Comparison of ENCODE assay signal across 12 cellular contexts in the genomic region with DNA sequence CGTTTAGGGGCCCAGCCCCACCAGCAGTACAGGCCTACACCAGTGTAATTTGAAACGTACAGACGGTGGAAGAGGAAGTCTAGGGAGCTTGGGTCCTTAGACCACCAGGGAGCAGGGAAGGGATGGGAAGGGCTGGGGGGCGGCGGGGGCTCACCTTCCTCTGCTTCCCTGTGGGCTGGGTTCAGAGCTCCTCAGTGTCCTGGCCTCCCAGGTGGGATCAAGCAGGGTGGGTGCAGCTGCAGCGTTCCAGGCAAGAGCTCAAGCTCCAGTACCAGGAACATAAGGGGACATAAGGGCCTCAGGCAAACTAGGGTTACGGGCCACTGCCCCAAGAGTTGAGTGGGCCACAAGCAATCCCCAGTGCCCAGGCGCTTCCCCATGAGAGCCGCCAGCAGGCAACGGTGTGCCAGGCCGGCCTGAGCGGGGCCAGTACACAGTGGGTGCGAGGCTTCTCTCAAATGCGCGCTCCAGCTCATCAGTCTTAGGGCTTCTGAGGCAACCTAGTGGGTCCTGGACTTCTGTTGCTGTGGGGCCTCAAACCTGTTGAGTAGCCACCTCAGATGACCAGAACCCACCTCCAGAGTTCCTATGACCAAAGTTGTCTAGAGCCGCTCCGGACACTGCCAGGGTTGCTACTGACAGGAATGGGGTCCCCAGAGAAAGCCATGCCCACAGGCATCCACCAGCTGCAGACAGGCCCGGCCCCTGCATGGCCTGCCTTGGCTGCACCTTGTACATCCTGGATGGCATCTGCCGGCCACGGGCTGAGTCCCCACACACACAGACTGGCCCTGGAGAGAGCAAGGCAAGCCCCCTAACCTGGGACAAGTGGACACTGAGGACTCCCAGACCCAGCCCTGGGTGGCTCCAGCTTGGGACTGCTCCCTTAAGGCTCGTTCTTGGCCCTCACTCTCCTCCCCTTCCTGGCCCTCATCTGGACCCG. TPM values are rescaled to one million over a fixed set of nuclear protein-coding genes. Genes with fewer than 3 reads are reported as not detected.
DNase-seq lines count a peak whose midpoint lies in the region; ATAC-seq, FAIRE-seq and TF ChIP-seq lines count a peak whose summit lies in the region.
"Had no signal": no experiment of that assay in that cellular context is flagged by ENCODE, and none has a peak within 500 bp of the region (broad histone marks: within the 10 kb centered on the region; RNA-seq: fewer than 3 reads in every experiment).

No MANE protein-coding gene starts in this region.

- H3K4me1 Mint-ChIP-seq in central memory CD8-positive, alpha-beta T cell, result peaks cover 21% of the 10 kb centered on the region

- peak overlapping the region; percentile 94 to 99 (median 96) for H3K27ac ChIP-seq in gastrocnemius medialis

- H3K27me3 ChIP-seq in gastrocnemius medialis, result no peaks in the 10 kb centered on the region

- no peak for TF ChIP-seq CTCF in gastrocnemius medialis (IDR thresholded peaks at IDR 0.05 in 4 of 5, conservative IDR thresholded peaks at IDR 0.05 in 1 of 5)

- intact Hi-C loops in gastrocnemius medialis (cut with DNase I; ENCODE audit: low total_unique reads), result no loop called here

- in situ Hi-C loops in gastrocnemius medialis (cut with MboI; ENCODE audit: low sequenced_read_pairs in 4 of 4), result no loop called here

- FAIRE-seq in RCC 7860 (lab: Jason Lieb, UNC), result no peak
- FAIRE-seq: H54 had no signal

- peak overlapping the region; percentile 69 for H3K4me3 Mint-ChIP-seq in central memory CD8-positive, alpha-beta T cell

- DNase-seq in central memory CD8-positive, alpha-beta T cell (ENCODE audit: low spot score in 2 of 2), result no peak
- DNase-seq in gastrocnemius medialis (peak in 1 of 2 donors; percentile 39), dermis blood vessel endothelial cell (no peak), RCC 7860 (ENCODE audit: low spot score) (no peak)
- DNase-seq: EL, head of caudate nucleus, NCI-H1436 treated with DMSO at 0.1 percent for 48 hours, OCI-M1 had no signal

- H3K9me3 ChIP-seq in gastrocnemius medialis, result no peaks in the 10 kb centered on the region

- peaks cover 13 to 35% of the 10 kb centered on the region in 2 donors for H3K4me1 ChIP-seq in gastrocnemius medialis

- no peaks in the 10 kb centered on the region for H3K27me3 Mint-ChIP-seq in central memory CD8-positive, alpha-beta T cell

- H3K36me3 Mint-ChIP-seq in central memory CD8-positive, alpha-beta T cell (ENCODE audit: insufficient read depth), result peaks cover 24% of the 10 kb centered on the region

- no peak overlapping the region for H3K4me3 ChIP-seq in gastrocnemius medialis

- ATAC-seq in GM21390 (IDR thresholded peaks at IDR 0.05; ENCODE audit: unreplicated experiment), result peak; percentile 13
- ATAC-seq in HG03520 (IDR thresholded peaks at IDR 0.05; ENCODE audit: unreplicated experiment), result peak; percentile 18
- no peak for ATAC-seq in central memory CD8-positive, alpha-beta T cell (replicated peaks; ENCODE audit: extremely low read depth, poor library complexity, severe bottlenecking)
- ATAC-seq in gastrocnemius medialis, result no peak
- no peak for ATAC-seq in GM21528 (IDR thresholded peaks at IDR 0.05; ENCODE audit: low FRiP score, unreplicated experiment)

- no peak for TF ChIP-seq POLR2A in gastrocnemius medialis (IDR thresholded peaks at IDR 0.05)

- H3K9me3 Mint-ChIP-seq in central memory CD8-positive, alpha-beta T cell, result no peaks in the 10 kb centered on the region

- peak overlapping the region; percentile 78 for H3K27ac Mint-ChIP-seq in central memory CD8-positive, alpha-beta T cell (ENCODE audit: low read depth)

- H3K36me3 ChIP-seq in gastrocnemius medialis, result peaks cover 0 to 38% of the 10 kb centered on the region in 2 donors

RNA-seq across cellular contexts. Expression of gene ANKRD23, which starts 5.2 kb away (rescaled TPM):
- total RNA-seq in gastrocnemius medialis, result 1,000 to 10,000 TPM in 2 of 4 donors, 100 to 1,000 TPM in 2; 642 to 1,565 (median 923) TPM
- 1.1 and 1.5 TPM in 2 replicates for total RNA-seq in dermis blood vessel endothelial cell

RNA-seq across cellular contexts. Expression of gene ANKRD39, which starts 19.2 kb away (rescaled TPM):
- 10 to 100 TPM; 25.8 to 50.6 (median 43.8) TPM for total RNA-seq in gastrocnemius medialis
- total RNA-seq in dermis blood vessel endothelial cell, result 6.8 and 8.0 TPM in 2 replicates

RNA-seq across cellular contexts. Expression of gene CNNM3, which starts 22.5 kb away (rescaled TPM):
- total RNA-seq in gastrocnemius medialis (1 to 10 TPM; 3.3 to 9.8 (median 8.6) TPM), dermis blood vessel endothelial cell (14.0 and 24.9 TPM in 2 replicates)

RNA-seq across cellular contexts. Expression of gene SEMA4C, which starts 31.3 kb away (rescaled TPM):
- total RNA-seq in gastrocnemius medialis (1 to 10 TPM; 3.2 to 8.6 (median 6.5) TPM), dermis blood vessel endothelial cell (39.7 and 40.3 TPM in 2 replicates)

Comparison
In these comparisons a context has a peak if more than half of its experiments do, and no peak if none do; other contexts are left out.
1. ATAC-seq: peak in GM21390 (single experiment) and HG03520 (single experiment); none in central memory CD8-positive, alpha-beta T cell (single experiment), gastrocnemius medialis (0 of 2) and GM21528 (single experiment).
2. RNA of gene ANKRD23, which starts 5.2 kb away (total RNA-seq): 642 to 1,565 TPM in gastrocnemius medialis; 1.1 to 1.5 TPM in dermis blood vessel endothelial cell; every median in the first group is over 100 times any median in the second.